Comparison of ENCODE assay signal across 7 cellular contexts in the genomic region with DNA sequence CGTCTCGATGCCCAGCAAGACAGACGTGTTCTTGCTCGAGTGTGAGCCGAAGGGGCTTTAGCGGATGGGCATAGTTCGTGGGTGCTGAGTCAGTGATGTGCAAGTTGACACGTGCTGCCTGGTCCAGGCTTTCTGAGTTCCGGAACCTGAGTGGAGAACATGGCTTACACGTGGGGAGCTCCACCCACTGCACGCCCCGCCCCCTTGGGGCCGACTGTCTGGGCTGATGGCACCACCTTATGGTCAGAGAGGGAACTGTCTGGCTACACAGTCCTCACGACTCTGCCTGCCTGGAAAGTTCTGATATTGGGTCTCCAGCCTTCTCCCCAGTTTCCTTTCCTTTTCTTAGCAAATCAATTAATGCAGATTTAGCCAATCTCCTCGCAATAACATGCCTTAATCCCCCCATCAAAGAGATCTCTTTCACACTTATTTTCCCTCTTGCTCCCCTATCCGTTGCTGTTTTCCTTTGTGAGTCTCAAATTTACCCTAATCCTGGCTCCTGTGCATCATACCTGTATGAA. TPM values are rescaled to one million over a fixed set of nuclear protein-coding genes. Genes with fewer than 3 reads are reported as not detected.
DNase-seq lines count a peak whose midpoint lies in the region; ATAC-seq, FAIRE-seq and TF ChIP-seq lines count a peak whose summit lies in the region.

No MANE protein-coding gene starts in this region.

- in situ Hi-C loops in GM13976 (cut with MboI; ENCODE audit: low sequenced_read_pairs, unreplicated experiment), result no loop called here

- peaks cover 22 to 24% of the 10 kb centered on the region in 2 donors for H3K27me3 ChIP-seq in small intestine (ENCODE audit: control insufficient read depth in 2 of 2, insufficient read depth in 2 of 2, low read length in 2 of 2)

- H3K36me3 ChIP-seq in small intestine (ENCODE audit: control insufficient read depth in 2 of 2, insufficient read depth in 2 of 2, low read length in 2 of 2), result no peaks in the 10 kb centered on the region

- 41 to 46% (median 42%) methylated on average over 16 of the region's 16 CpGs for WGBS in small intestine, 3 donors

- peak; percentile 74 for TF ChIP-seq CTCF in GM13976 (IDR thresholded peaks at IDR 0.05; ENCODE audit: borderline replicate concordance, control extremely low read depth, extremely low read depth, insufficient read depth, missing control alignments)

- no peak overlapping the region for H3K27ac ChIP-seq in small intestine (ENCODE audit: low read depth in 1 of 2, low read length in 1 of 2)

- ATAC-seq in HG02588 (IDR thresholded peaks at IDR 0.05; ENCODE audit: unreplicated experiment), result peak; percentile 44

- H3K4me1 ChIP-seq in small intestine (ENCODE audit: control insufficient read depth in 2 of 2, insufficient read depth in 1 of 2, low read depth in 1 of 2, low read length in 1 of 2), result no peaks in the 10 kb centered on the region

- DNase-seq in GM13976 (ENCODE audit: low spot score) (peak; percentile 88), NCI-H1105 (lab: John Stamatoyannopoulos, UW) (peak; percentile 27), T-helper 1 cell (peak in 4 of 5 donors; percentile 19 to 85 (median 52)), anterior cingulate cortex (lab: John Stamatoyannopoulos, UW) (peak in 49 of 58 donors; percentile 5 to 78 (median 51)), hepatic stellate cell (ENCODE audit: low spot score) (peak; percentile 81), small intestine (peak; percentile 74)

- FAIRE-seq in small intestine (lab: Jason Lieb, UNC), result no peak

- H3K4me3 ChIP-seq in small intestine (ENCODE audit: low read depth in 1 of 2, low read length in 2 of 2), result no peak overlapping the region

- H3K9me3 ChIP-seq in small intestine (ENCODE audit: control insufficient read depth, low read depth), result no peaks in the 10 kb centered on the region

RNA-seq across cellular contexts. Expression of a gene that starts 3.8 kb away (rescaled TPM):
- 10 to 100 TPM in 1 of 3 donors, 1 to 10 TPM in 1, not detected in 1; 1.4 to 12.1 TPM for polyA plus RNA-seq in small intestine

Comparison
In these comparisons a context has a peak if more than half of its experiments do, and no peak if none do; other contexts are left out.
1. DNase-seq: peak in every context shown above with its lines; median percentile 88 in GM13976; 81 in hepatic stellate cell; 74 in small intestine; 52 in T-helper 1 cell; 51 in anterior cingulate cortex; 27 in NCI-H1105.